18 cellular contexts compared by ENCODE assay signal in genomic region chr22:49307071-49307830, GRCh38.
DNase-seq lines count a peak whose midpoint lies in the region; TF ChIP-seq lines count a peak whose summit lies in the region.
"Had no signal": no experiment of that assay in that cellular context is flagged by ENCODE, and none has a peak within 500 bp of the region (broad histone marks: within the 10 kb centered on the region; RNA-seq: fewer than 3 reads in every experiment).

No MANE protein-coding gene starts in this region.

- intact Hi-C loops in esophagus muscularis mucosa (cut with DNase I) = no loop called here

- WGBS in esophagus muscularis mucosa = 72% methylated on average over 17 of the region's 19 CpGs

- peak overlapping the region; percentile 26 for H3K9ac ChIP-seq in SK-N-MC (ENCODE audit: insufficient read length)

- no peak for TF ChIP-seq POLR2A in esophagus muscularis mucosa (IDR thresholded peaks at IDR 0.05; ENCODE audit: low read depth)

- peaks cover 73% of the 10 kb centered on the region for H3K4me1 ChIP-seq in DOHH2 (ENCODE audit: control insufficient read depth, low read length)
- peaks cover 0 to 8% (median 6%) of the 10 kb centered on the region in 4 donors for H3K4me1 ChIP-seq in esophagus muscularis mucosa
- H3K4me1 ChIP-seq: SJSA1 had no signal

- no peak for DNase-seq in SK-N-MC (ENCODE audit: low read depth, low spot score)
- DNase-seq in esophagus muscularis mucosa (ENCODE audit: extremely low spot score) = peak; percentile 88
- DNase-seq in stimulated activated CD8-positive, alpha-beta memory T cell treated with anti-CD3 and anti-CD28 coated beads, Interleukin-4, amount 100 ng/mL, for 48 hours = peak; percentile 10
- DNase-seq in anterior cingulate cortex (lab: John Stamatoyannopoulos, UW) = no peak
- no peak for DNase-seq in HUDEP-2 (lab: John Stamatoyannopoulos, UW; ENCODE audit: unreplicated experiment in 76 of 76)
- no peak for DNase-seq in substantia nigra (lab: John Stamatoyannopoulos, UW)
- DNase-seq: activated CD4-positive, alpha-beta T cell treated with anti-CD3 and anti-CD28 coated beads, Interleukin-2, amount 10 ng/mL, durations not matched to agents 7 days and 5 days; effector memory CD8-positive, alpha-beta T cell; GF-D8; midbrain; NCI-H187; NCI-H510A treated with DMSO at 0.1 percent for 48 hours; OCI-M1; T1000 had no signal

- H3K4me3 ChIP-seq in DOHH2 (ENCODE audit: low read length) (no peak overlapping the region), SK-N-MC (no peak overlapping the region), esophagus muscularis mucosa (no peak overlapping the region)
- H3K4me3 ChIP-seq: GM23338, SJSA1 had no signal

- peak overlapping the region; percentile 26 for H3K4me2 ChIP-seq in DOHH2 (ENCODE audit: low read length)
- H3K4me2 ChIP-seq: GM23338 had no signal

- no peaks in the 10 kb centered on the region for H3K9me2 ChIP-seq in DOHH2 (replicated peaks; ENCODE audit: control insufficient read depth, low read length)

- H3K9me3 ChIP-seq in DOHH2 (ENCODE audit: control insufficient read depth, insufficient read depth, low read length) (no peaks in the 10 kb centered on the region), SK-N-MC (ENCODE audit: low read depth, low read length) (no peaks in the 10 kb centered on the region), esophagus muscularis mucosa (no peaks in the 10 kb centered on the region)
- H3K9me3 ChIP-seq: neutrophil had no signal

- no peaks in the 10 kb centered on the region for H3K79me2 ChIP-seq in DOHH2 (ENCODE audit: control insufficient read depth, low read length)

- TF ChIP-seq CTCF in DOHH2 (IDR thresholded peaks at IDR 0.05; ENCODE audit: low read depth, low read length, poor library complexity, severe bottlenecking) (no peak), esophagus muscularis mucosa (IDR thresholded peaks at IDR 0.05) (no peak)

- H3K27ac ChIP-seq in DOHH2 (ENCODE audit: low read depth, low read length) (no peak overlapping the region), SK-N-MC (no peak overlapping the region), esophagus muscularis mucosa (replicated peaks in 1 of 4) (no peak overlapping the region), substantia nigra (ENCODE audit: low read depth, low read length, poor library complexity, severe bottlenecking) (no peak overlapping the region)
- H3K27ac ChIP-seq: neutrophil, SJSA1 had no signal

- H3K27me3 ChIP-seq in DOHH2 (ENCODE audit: control insufficient read depth, low read length) (no peaks in the 10 kb centered on the region), esophagus muscularis mucosa (peaks cover 0 to 68% (median 7%) of the 10 kb centered on the region in 4 donors)
- H3K27me3 ChIP-seq: SJSA1 had no signal

- no peaks in the 10 kb centered on the region for H3K36me3 ChIP-seq in DOHH2 (ENCODE audit: control insufficient read depth, low read length)
- no peaks in the 10 kb centered on the region for H3K36me3 ChIP-seq in SK-N-MC (ENCODE audit: insufficient read depth, low read length)
- no peaks in the 10 kb centered on the region for H3K36me3 ChIP-seq in esophagus muscularis mucosa
- H3K36me3 ChIP-seq: neutrophil, SJSA1 had no signal

- no peaks in the 10 kb centered on the region for H4K20me1 ChIP-seq in DOHH2 (ENCODE audit: control insufficient read depth, insufficient read depth, low read depth, low read length)

- no peak for TF ChIP-seq EP300 in esophagus muscularis mucosa (IDR thresholded peaks at IDR 0.05)

- H3F3A ChIP-seq in DOHH2 (ENCODE audit: control insufficient read depth, insufficient read depth) = 0 out of 2 replicates have a peak, but pooled peaks cover 2% of the 10 kb centered on the region

Comparison
In these comparisons a context has a peak if more than half of its experiments do, and no peak if none do; other contexts are left out.
1. DNase-seq: peak in esophagus muscularis mucosa (single experiment) and stimulated activated CD8-positive, alpha-beta memory T cell treated with anti-CD3 and anti-CD28 coated beads, Interleukin-4, amount 100 ng/mL, for 48 hours (single experiment); none in SK-N-MC (single experiment), anterior cingulate cortex (0 of 58), HUDEP-2 (0 of 76) and substantia nigra (0 of 49).